ENCODE assay signal across 2 cellular contexts in the genomic region with DNA sequence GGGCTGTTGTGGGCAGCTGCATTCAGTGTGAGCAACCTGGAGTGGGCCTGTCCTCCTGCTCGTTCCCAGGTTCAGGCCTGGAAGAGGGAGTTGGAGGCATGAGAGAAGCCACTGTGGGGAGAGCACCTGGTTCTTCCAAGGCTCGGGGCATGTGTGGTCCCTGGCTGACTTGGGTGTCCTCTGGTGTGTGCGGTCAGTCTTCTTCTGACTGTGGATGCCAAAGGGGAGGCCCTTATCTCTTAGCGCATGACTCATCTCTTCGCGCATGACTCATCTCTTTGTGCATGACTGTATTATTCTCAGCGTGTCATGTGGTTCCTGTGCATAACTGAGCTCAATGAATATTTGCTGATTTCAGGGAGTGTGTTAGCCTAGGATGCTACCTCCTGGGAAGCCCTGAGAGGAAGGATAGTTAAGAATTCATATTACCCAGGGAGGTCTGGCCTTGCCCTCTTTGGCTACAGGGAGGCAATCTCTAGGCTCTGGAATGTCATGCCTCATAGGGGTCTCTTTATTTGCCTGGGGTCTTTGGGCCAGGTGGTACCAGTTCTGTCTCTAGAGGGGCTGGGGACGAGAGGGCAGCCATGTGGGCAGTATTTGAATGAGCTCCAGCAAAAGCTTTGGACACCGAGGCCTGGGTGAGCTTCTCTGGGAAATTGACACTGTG.
TF ChIP-seq lines count a peak whose summit lies in the region.

No MANE protein-coding gene starts in this region.

TF ChIP-seq in IMR-90, 13 proteins besides CTCF, POLR2A, EP300 and RAD21 (continued from another document):
- TF ChIP-seq ELK1 (IDR thresholded peaks at IDR 0.05; ENCODE audit: borderline replicate concordance, low read depth, low read length) (no peak), SMC3 (IDR thresholded peaks at IDR 0.05; ENCODE audit: low read depth, low read length) (no peak), CHD1 (IDR thresholded peaks at IDR 0.05; ENCODE audit: low read depth, low read length) (no peak), USF2 (IDR thresholded peaks at IDR 0.05; ENCODE audit: low read depth, low read length) (peak; percentile 77), BHLHE40 (IDR thresholded peaks at IDR 0.05; ENCODE audit: low read depth, low read length) (peak; percentile 89), MAZ (IDR thresholded peaks at IDR 0.05; ENCODE audit: borderline replicate concordance, low read depth, low read length) (no peak), NFE2L2 (IDR thresholded peaks at IDR 0.05; ENCODE audit: low read depth, low read length) (peak; percentile 90)

TF ChIP-seq in HEK293T, 16 proteins besides CTCF, POLR2A, EP300 and RAD21 (continued from another document):
- TF ChIP-seq, protein P1, sequence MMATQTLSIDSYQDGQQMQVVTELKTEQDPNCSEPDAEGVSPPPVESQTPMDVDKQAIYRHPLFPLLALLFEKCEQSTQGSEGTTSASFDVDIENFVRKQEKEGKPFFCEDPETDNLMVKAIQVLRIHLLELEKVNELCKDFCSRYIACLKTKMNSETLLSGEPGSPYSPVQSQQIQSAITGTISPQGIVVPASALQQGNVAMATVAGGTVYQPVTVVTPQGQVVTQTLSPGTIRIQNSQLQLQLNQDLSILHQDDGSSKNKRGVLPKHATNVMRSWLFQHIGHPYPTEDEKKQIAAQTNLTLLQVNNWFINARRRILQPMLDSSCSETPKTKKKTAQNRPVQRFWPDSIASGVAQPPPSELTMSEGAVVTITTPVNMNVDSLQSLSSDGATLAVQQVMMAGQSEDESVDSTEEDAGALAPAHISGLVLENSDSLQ (IDR thresholded peaks at IDR 0.05) = no peak
- TF ChIP-seq L3MBTL2 (conservative IDR thresholded peaks at IDR 0.05) (no peak), NFRKB (IDR thresholded peaks at IDR 0.05) (no peak), TARDBP (IDR thresholded peaks at IDR 0.05) (no peak), HDGF (IDR thresholded peaks at IDR 0.05; ENCODE audit: borderline replicate concordance) (no peak)
